Comparison of ENCODE assay signal across 1 cellular context in the genomic region with DNA sequence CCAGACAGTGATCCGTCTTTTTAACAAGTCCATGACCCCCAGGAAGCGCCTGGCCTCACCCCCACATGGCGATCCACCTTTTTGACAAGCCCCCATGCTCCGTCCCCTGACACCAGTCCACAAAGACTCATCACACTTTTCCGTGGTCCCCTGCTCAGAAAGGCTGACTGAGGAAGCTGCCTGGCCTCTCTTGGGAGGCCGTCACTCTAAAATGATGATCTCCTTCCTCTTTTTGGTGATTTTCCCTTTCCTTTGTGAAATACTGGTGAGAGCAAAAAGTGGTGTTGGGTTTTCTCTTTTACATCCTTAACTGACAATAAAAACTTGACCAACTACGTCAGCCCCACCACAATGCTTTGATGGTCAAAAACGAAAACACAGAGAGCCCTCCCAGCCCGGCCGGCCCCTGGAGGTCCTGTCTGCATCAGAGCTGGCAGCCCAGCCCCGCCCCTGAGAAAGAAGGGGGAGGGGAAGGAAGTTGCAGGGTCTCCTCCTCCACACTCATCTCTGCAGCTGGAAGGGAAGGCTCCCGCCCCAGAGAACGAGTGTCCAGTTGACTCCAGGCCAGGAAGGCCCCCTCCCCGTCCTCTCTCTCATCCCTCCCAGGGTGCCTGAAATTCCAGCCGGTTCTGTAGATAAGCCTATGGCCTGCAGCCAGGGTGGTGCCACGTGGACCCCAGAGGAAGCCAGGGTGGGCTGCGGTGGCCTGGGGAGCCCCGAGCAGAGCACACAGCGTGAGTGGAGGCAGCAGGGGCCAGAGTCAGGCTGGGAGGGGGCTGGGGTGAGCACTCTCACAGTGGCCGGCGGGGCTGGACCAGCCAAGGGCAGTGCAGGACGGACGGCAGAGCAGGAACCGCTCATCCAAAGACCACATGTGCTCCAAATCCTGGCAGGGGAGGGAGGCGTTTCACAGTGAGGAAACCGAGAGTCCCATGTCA.
A peak's percentile ranks its signal among the peaks of the same experiment; 100 is the strongest.
TF ChIP-seq lines count a peak whose summit lies in the region.

No MANE protein-coding gene starts in this region.

TF ChIP-seq in GM12878, 131 proteins besides CTCF, POLR2A, EP300 and RAD21 (continued from another document):
- no peak for TF ChIP-seq KLF5 (IDR thresholded peaks at IDR 0.05; ENCODE audit: partially characterized antibody)
- no peak for TF ChIP-seq CHD4 (IDR thresholded peaks at IDR 0.05)
- TF ChIP-seq EED (IDR thresholded peaks at IDR 0.05; ENCODE audit: low read depth), result no peak; the same call in 1 of the 2 replicates
- TF ChIP-seq EGR1 (IDR thresholded peaks at IDR 0.05; ENCODE audit: borderline replicate concordance in 1 of 2, low read depth in 2 of 2, low read length in 2 of 2), result 0 out of 3 replicates have a peak, but pooled peaks of 1 of the 2 experiments have one; percentile 19
- no peak for TF ChIP-seq RBBP5 (conservative IDR thresholded peaks at IDR 0.05)
- TF ChIP-seq ATF7 (IDR thresholded peaks at IDR 0.05; ENCODE audit: low read depth), result peak; percentile 85
- 0 out of 2 replicates have a peak, but pooled peaks have one; percentile 46 for TF ChIP-seq CBX5 (IDR thresholded peaks at IDR 0.05; ENCODE audit: low read depth)
- peak; percentile 60; the same call in 1 of the 2 replicates for TF ChIP-seq SPI1 (IDR thresholded peaks at IDR 0.05; ENCODE audit: borderline replicate concordance, insufficient read depth, low read depth, low read length)
- no peak for TF ChIP-seq CBFB (IDR thresholded peaks at IDR 0.05; ENCODE audit: low read depth)
- TF ChIP-seq, protein P1, sequence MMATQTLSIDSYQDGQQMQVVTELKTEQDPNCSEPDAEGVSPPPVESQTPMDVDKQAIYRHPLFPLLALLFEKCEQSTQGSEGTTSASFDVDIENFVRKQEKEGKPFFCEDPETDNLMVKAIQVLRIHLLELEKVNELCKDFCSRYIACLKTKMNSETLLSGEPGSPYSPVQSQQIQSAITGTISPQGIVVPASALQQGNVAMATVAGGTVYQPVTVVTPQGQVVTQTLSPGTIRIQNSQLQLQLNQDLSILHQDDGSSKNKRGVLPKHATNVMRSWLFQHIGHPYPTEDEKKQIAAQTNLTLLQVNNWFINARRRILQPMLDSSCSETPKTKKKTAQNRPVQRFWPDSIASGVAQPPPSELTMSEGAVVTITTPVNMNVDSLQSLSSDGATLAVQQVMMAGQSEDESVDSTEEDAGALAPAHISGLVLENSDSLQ (IDR thresholded peaks at IDR 0.05), result peak; percentile 89
- peak; percentile 44; the same call in 1 of the 2 replicates for TF ChIP-seq SMARCA5 (IDR thresholded peaks at IDR 0.05)
- no peak for TF ChIP-seq ZNF217 (IDR thresholded peaks at IDR 0.05)
- no peak for TF ChIP-seq KAT2A (conservative IDR thresholded peaks at IDR 0.05; ENCODE audit: control insufficient read depth, low read depth, low read length)
- peak; percentile 78 for TF ChIP-seq RUNX3 (IDR thresholded peaks at IDR 0.05; ENCODE audit: low read length)
- TF ChIP-seq CREM (IDR thresholded peaks at IDR 0.05; ENCODE audit: low read depth), result peak; percentile 57; the same call in 1 of the 2 replicates
- TF ChIP-seq TAF1 (IDR thresholded peaks at IDR 0.05; ENCODE audit: borderline replicate concordance, low read depth, low read length), result no peak
- TF ChIP-seq, protein P2, sequence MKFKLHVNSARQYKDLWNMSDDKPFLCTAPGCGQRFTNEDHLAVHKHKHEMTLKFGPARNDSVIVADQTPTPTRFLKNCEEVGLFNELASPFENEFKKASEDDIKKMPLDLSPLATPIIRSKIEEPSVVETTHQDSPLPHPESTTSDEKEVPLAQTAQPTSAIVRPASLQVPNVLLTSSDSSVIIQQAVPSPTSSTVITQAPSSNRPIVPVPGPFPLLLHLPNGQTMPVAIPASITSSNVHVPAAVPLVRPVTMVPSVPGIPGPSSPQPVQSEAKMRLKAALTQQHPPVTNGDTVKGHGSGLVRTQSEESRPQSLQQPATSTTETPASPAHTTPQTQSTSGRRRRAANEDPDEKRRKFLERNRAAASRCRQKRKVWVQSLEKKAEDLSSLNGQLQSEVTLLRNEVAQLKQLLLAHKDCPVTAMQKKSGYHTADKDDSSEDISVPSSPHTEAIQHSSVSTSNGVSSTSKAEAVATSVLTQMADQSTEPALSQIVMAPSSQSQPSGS (IDR thresholded peaks at IDR 0.05; ENCODE audit: low read length), result peak; percentile 56
- TF ChIP-seq SREBF2 (IDR thresholded peaks at IDR 0.05; ENCODE audit: low read length), result no peak
- peak; percentile 63 for TF ChIP-seq MEF2B (IDR thresholded peaks at IDR 0.05; ENCODE audit: partially characterized antibody, poor library complexity, severe bottlenecking)
- TF ChIP-seq, protein P3, sequence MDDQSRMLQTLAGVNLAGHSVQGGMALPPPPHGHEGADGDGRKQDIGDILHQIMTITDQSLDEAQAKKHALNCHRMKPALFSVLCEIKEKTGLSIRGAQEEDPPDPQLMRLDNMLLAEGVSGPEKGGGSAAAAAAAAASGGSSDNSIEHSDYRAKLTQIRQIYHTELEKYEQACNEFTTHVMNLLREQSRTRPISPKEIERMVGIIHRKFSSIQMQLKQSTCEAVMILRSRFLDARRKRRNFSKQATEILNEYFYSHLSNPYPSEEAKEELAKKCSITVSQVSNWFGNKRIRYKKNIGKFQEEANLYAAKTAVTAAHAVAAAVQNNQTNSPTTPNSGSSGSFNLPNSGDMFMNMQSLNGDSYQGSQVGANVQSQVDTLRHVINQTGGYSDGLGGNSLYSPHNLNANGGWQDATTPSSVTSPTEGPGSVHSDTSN (IDR thresholded peaks at IDR 0.05; ENCODE audit: insufficient replicate concordance, low read depth, low read length), result peak; percentile 49
- TF ChIP-seq STAT1 (conservative IDR thresholded peaks at IDR 0.05), result no peak
- TF ChIP-seq, protein P4, sequence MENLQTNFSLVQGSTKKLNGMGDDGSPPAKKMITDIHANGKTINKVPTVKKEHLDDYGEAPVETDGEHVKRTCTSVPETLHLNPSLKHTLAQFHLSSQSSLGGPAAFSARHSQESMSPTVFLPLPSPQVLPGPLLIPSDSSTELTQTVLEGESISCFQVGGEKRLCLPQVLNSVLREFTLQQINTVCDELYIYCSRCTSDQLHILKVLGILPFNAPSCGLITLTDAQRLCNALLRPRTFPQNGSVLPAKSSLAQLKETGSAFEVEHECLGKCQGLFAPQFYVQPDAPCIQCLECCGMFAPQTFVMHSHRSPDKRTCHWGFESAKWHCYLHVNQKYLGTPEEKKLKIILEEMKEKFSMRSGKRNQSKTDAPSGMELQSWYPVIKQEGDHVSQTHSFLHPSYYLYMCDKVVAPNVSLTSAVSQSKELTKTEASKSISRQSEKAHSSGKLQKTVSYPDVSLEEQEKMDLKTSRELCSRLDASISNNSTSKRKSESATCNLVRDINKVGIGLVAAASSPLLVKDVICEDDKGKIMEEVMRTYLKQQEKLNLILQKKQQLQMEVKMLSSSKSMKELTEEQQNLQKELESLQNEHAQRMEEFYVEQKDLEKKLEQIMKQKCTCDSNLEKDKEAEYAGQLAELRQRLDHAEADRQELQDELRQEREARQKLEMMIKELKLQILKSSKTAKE (IDR thresholded peaks at IDR 0.05; ENCODE audit: low read depth, poor library complexity, severe bottlenecking), result peak; percentile 66
- TF ChIP-seq BACH1 (IDR thresholded peaks at IDR 0.05; ENCODE audit: borderline replicate concordance), result no peak
- peak; percentile 70 for TF ChIP-seq DPF2 (IDR thresholded peaks at IDR 0.05)
- TF ChIP-seq CREB1 (IDR thresholded peaks at IDR 0.05; ENCODE audit: low read depth), result peak; percentile 75
- TF ChIP-seq FOXM1 (IDR thresholded peaks at IDR 0.05; ENCODE audit: low read depth, low read length), result 0 out of 2 replicates have a peak, but pooled peaks have one; percentile 27
- TF ChIP-seq NR2F1 (conservative IDR thresholded peaks at IDR 0.05), result peak; percentile 55; the same call in 1 of the 2 replicates
- TF ChIP-seq BCL11A (IDR thresholded peaks at IDR 0.05; ENCODE audit: low read depth, low read length), result peak; percentile 34; the same call in 1 of the 2 replicates
- 0 out of 2 replicates have a peak, but pooled peaks have one; percentile 56 for TF ChIP-seq NBN (IDR thresholded peaks at IDR 0.05)
- TF ChIP-seq PML (IDR thresholded peaks at IDR 0.05; ENCODE audit: low read length), result no peak
- TF ChIP-seq SP1 (IDR thresholded peaks at IDR 0.05; ENCODE audit: low read depth, low read length), result no peak
- peak; percentile 88 to 91 for TF ChIP-seq IKZF2 (IDR thresholded peaks at IDR 0.05)
- TF ChIP-seq, protein P5, sequence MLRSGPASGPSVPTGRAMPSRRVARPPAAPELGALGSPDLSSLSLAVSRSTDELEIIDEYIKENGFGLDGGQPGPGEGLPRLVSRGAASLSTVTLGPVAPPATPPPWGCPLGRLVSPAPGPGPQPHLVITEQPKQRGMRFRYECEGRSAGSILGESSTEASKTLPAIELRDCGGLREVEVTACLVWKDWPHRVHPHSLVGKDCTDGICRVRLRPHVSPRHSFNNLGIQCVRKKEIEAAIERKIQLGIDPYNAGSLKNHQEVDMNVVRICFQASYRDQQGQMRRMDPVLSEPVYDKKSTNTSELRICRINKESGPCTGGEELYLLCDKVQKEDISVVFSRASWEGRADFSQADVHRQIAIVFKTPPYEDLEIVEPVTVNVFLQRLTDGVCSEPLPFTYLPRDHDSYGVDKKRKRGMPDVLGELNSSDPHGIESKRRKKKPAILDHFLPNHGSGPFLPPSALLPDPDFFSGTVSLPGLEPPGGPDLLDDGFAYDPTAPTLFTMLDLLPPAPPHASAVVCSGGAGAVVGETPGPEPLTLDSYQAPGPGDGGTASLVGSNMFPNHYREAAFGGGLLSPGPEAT (IDR thresholded peaks at IDR 0.05; ENCODE audit: low read depth), result peak; percentile 85; the same call in 1 of the 2 replicates
- peak; percentile 87 for TF ChIP-seq MTA2 (IDR thresholded peaks at IDR 0.05; ENCODE audit: low read depth)
- peak; percentile 90 for TF ChIP-seq IKZF1 (conservative IDR thresholded peaks at IDR 0.05)
- peak; percentile 10 to 45; a peak in 1 of 4 replicates for TF ChIP-seq BHLHE40 (IDR thresholded peaks at IDR 0.05; ENCODE audit: borderline replicate concordance in 1 of 2, low read depth in 2 of 2, low read length in 1 of 2)
- TF ChIP-seq, protein P6, sequence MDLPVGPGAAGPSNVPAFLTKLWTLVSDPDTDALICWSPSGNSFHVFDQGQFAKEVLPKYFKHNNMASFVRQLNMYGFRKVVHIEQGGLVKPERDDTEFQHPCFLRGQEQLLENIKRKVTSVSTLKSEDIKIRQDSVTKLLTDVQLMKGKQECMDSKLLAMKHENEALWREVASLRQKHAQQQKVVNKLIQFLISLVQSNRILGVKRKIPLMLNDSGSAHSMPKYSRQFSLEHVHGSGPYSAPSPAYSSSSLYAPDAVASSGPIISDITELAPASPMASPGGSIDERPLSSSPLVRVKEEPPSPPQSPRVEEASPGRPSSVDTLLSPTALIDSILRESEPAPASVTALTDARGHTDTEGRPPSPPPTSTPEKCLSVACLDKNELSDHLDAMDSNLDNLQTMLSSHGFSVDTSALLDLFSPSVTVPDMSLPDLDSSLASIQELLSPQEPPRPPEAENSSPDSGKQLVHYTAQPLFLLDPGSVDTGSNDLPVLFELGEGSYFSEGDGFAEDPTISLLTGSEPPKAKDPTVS (IDR thresholded peaks at IDR 0.05; ENCODE audit: low read depth, low read length), result no peak
- TF ChIP-seq SREBF1 (IDR thresholded peaks at IDR 0.05; ENCODE audit: low read length), result no peak
- TF ChIP-seq, protein P7, sequence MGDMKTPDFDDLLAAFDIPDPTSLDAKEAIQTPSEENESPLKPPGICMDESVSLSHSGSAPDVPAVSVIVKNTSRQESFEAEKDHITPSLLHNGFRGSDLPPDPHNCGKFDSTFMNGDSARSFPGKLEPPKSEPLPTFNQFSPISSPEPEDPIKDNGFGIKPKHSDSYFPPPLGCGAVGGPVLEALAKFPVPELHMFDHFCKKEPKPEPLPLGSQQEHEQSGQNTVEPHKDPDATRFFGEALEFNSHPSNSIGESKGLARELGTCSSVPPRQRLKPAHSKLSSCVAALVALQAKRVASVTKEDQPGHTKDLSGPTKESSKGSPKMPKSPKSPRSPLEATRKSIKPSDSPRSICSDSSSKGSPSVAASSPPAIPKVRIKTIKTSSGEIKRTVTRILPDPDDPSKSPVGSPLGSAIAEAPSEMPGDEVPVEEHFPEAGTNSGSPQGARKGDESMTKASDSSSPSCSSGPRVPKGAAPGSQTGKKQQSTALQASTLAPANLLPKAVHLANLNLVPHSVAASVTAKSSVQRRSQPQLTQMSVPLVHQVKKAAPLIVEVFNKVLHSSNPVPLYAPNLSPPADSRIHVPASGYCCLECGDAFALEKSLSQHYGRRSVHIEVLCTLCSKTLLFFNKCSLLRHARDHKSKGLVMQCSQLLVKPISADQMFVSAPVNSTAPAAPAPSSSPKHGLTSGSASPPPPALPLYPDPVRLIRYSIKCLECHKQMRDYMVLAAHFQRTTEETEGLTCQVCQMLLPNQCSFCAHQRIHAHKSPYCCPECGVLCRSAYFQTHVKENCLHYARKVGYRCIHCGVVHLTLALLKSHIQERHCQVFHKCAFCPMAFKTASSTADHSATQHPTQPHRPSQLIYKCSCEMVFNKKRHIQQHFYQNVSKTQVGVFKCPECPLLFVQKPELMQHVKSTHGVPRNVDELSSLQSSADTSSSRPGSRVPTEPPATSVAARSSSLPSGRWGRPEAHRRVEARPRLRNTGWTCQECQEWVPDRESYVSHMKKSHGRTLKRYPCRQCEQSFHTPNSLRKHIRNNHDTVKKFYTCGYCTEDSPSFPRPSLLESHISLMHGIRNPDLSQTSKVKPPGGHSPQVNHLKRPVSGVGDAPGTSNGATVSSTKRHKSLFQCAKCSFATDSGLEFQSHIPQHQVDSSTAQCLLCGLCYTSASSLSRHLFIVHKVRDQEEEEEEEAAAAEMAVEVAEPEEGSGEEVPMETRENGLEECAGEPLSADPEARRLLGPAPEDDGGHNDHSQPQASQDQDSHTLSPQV (IDR thresholded peaks at IDR 0.05), result 0 out of 2 replicates have a peak, but pooled peaks have one; percentile 31
- peak in 1 of 2 experiments; percentile 67; a peak in 2 of 4 replicates for TF ChIP-seq ETV6 (conservative IDR thresholded peaks at IDR 0.05 in 1 of 2, IDR thresholded peaks at IDR 0.05 in 1 of 2; ENCODE audit: borderline replicate concordance in 1 of 2, low read depth in 1 of 2)
TF ChIP-seq in GM12878: peak in this region for 27.
